ENCODE assay signal across 8 cellular contexts in the genomic region with DNA sequence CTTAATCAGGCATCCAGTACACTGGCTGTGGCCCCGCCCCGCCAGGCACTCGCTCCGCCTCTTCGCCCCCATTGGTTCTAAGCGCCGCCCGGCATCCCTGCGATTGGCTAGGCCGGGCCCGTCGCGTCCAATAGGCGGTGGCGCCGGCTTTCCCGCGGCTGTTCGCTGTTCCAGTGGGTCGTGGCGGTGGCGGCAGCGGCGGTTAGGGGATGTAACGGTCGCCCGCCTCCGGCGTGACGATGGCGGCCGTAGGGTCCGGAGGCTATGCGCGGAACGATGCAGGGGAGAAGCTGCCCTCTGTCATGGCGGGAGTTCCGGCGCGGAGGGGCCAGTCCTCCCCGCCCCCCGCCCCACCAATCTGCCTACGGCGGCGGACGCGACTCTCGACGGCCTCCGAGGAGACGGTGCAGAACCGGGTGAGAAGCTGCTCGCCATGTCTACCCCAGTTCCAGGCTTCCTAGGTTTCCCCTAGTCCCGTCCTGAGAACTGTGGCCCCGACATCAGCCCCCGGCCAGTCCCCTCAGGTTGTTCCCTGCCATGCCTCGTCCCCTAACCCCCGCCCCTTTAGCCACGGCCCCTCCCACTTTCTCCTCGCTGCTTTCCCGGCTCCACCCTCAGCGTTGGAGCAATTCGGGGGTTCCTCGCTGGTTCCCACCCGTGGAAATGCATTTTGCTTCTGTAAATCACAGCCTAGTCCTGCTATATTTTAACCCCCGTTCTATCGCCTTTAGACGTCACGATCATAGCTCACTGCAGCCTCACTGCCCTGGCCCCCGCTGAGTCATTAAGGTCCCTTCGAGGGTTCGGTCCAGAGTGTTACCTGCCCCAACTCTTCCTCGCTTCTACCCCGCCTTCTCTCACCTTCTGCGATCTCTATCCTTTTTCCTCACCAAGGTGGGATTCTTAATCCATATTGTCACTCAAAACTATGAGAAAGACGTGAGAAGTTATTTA.
A peak's percentile ranks its signal among the peaks of the same experiment; 100 is the strongest.
DNase-seq lines count a peak whose midpoint lies in the region; ATAC-seq lines count a peak whose summit lies in the region.

A gene (plus strand): TSS at position 165 of the 954 bp plus-strand sequence. CDS start 75 bp downstream, at position 240.

- H3K9me3 Mint-ChIP-seq in effector memory CD8-positive, alpha-beta T cell, result no peaks in the 10 kb centered on the region

- ATAC-seq in GM21390 (IDR thresholded peaks at IDR 0.05; ENCODE audit: unreplicated experiment), result peak; percentile 62
- peak; percentile 69 for ATAC-seq in effector memory CD8-positive, alpha-beta T cell (replicated peaks)

- peaks cover 5 to 13% of the 10 kb centered on the region in 2 donors for H3K4me1 Mint-ChIP-seq in effector memory CD8-positive, alpha-beta T cell (ENCODE audit: low read depth in 2 of 2)

- H3K27ac Mint-ChIP-seq in effector memory CD8-positive, alpha-beta T cell, result peak within 1 kb of the TSS; percentile 86 to 96

- no peaks in the 10 kb centered on the region for H3K27me3 Mint-ChIP-seq in effector memory CD8-positive, alpha-beta T cell

- H3K4me3 Mint-ChIP-seq in effector memory CD8-positive, alpha-beta T cell, result peak within 1 kb of the TSS; percentile 87 to 88

- peak; percentile 98 for DNase-seq in COR-L47 (lab: John Stamatoyannopoulos, UW)
- DNase-seq in HUDEP-2 (lab: John Stamatoyannopoulos, UW; ENCODE audit: unreplicated experiment in 76 of 76), result peak in 75 of 76 experiments; percentile 79 to 100 (median 97)
- DNase-seq in NOMO-1 treated with dmso at 0.1 percent for 144 hours (lab: John Stamatoyannopoulos, UW; ENCODE audit: unreplicated experiment), result peak; percentile 93
- DNase-seq in activated CD8-positive, alpha-beta memory T cell treated with anti-CD3 and anti-CD28 coated beads for 4 hours (ENCODE audit: low read depth in 2 of 2), result peak; percentile 89 to 91
- peak in 2 of 3 experiments; percentile 93 for DNase-seq in effector memory CD8-positive, alpha-beta T cell
- DNase-seq in middle frontal gyrus (ENCODE audit: extremely low spot score, low spot score), result peak; percentile 86
- DNase-seq in stimulated activated CD8-positive, alpha-beta memory T cell treated with anti-CD3 and anti-CD28 coated beads, Interleukin-4, amount 100 ng/mL, for 1 hour (ENCODE audit: low read depth in 2 of 2, low spot score in 1 of 2), result peak; percentile 87 to 90

- H3K36me3 Mint-ChIP-seq in effector memory CD8-positive, alpha-beta T cell (ENCODE audit: insufficient read depth), result peaks cover 14% of the 10 kb centered on the region

Comparison
In these comparisons a context has a peak if more than half of its experiments do, and no peak if none do; other contexts are left out.
1. Peak in every context shown above with its lines: DNase-seq and ATAC-seq.